16 cellular contexts compared by ENCODE assay signal in the genomic region with DNA sequence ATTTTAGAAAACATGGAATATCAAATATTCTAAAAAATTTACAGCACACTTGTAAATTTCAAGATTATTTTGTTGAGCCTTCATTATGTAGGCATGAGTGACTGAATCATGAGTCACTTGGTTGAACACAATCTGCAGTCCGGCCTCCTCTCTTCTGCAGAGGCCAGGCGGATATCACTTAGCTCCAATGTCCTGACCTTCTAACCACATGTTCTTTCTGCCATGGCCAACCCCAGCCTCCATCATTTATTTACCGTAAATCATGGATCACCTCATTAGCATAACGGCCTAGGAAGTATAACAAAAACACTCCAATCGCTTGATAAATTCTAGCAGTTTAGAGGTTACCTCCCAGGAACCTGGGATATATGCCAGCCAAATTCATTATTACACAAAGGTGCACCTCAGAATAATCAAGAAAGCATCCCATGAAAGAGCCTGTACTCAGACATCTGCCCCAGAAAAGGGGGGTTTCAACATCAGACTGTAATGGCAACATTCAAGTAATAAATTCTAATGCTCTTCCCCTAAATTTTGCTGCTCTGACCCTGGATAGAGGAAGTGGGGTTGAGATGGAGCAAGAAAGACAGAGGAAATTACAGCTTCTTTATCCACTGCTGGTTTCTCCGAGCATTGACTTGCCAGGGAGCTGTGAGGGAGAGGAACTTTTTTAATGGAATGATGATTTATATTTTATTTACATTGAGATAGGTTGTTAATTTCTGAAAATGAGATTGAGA.
DNase-seq lines count a peak whose midpoint lies in the region; ATAC-seq lines count a peak whose summit lies in the region.
"Had no signal": no experiment of that assay in that cellular context is flagged by ENCODE, and none has a peak within 500 bp of the region (broad histone marks: within the 10 kb centered on the region; RNA-seq: fewer than 3 reads in every experiment).

No MANE protein-coding gene starts in this region.

- ATAC-seq in GM18873 (IDR thresholded peaks at IDR 0.05; ENCODE audit: low FRiP score, unreplicated experiment), result no peak
- ATAC-seq: activated CD8-positive, alpha-beta memory T cell treated with anti-CD3 and anti-CD28 coated beads, Interleukin-2, amount 10 ng/mL, durations not matched to agents 7 days and 5 days; right lobe of liver; stimulated activated effector memory CD8-positive, alpha-beta T cell treated with anti-CD3 and anti-CD28 coated beads, Interleukin-12 subunit alpha, Interleukin-12 subunit beta, amount 100 ng/mL, for 72 hours; WTC11 had no signal

- peak; percentile 60 for DNase-seq in H4 (ENCODE audit: low spot score)
- peak; percentile 20 for DNase-seq in NCI-H69 (lab: John Stamatoyannopoulos, UW)
- peak; percentile 90 for DNase-seq in astrocyte of the hippocampus (ENCODE audit: low read depth, low spot score)
- DNase-seq in left kidney (ENCODE audit: low read depth, low spot score), result peak; percentile 53
- no peak for DNase-seq in activated CD4-positive, alpha-beta T cell treated with anti-CD3 and anti-CD28 coated beads, Interleukin-2, amount 50 U/mL, for 4 hours
- DNase-seq in activated CD8-positive, alpha-beta memory T cell treated with anti-CD3 and anti-CD28 coated beads, Interleukin-2, amount 50 U/mL, for 48 hours, result no peak
- DNase-seq in NCI-H2081 (lab: John Stamatoyannopoulos, UW), result no peak
- DNase-seq: activated CD8-positive, alpha-beta memory T cell treated with anti-CD3 and anti-CD28 coated beads, Interleukin-2, amount 10 ng/mL, durations not matched to agents 7 days and 5 days; DMS53; NCI-H774; right lobe of liver; SHP77 treated with DMSO at 0.1 percent for 48 hours; stimulated activated CD4-positive, alpha-beta T cell treated with anti-CD3 and anti-CD28 coated beads, Interleukin-4, amount 100 ng/mL, for 4 hours had no signal

Comparison
In these comparisons a context has a peak if more than half of its experiments do, and no peak if none do; other contexts are left out.
1. DNase-seq: peak in H4 (single experiment), NCI-H69 (single experiment), astrocyte of the hippocampus (single experiment) and left kidney (single experiment); none in activated CD4-positive, alpha-beta T cell treated with anti-CD3 and anti-CD28 coated beads, Interleukin-2, amount 50 U/mL, for 4 hours (0 of 2), activated CD8-positive, alpha-beta memory T cell treated with anti-CD3 and anti-CD28 coated beads, Interleukin-2, amount 50 U/mL, for 48 hours (single experiment) and NCI-H2081 (0 of 2).